ENCODE assay signal across 8 cellular contexts in the genomic region with DNA sequence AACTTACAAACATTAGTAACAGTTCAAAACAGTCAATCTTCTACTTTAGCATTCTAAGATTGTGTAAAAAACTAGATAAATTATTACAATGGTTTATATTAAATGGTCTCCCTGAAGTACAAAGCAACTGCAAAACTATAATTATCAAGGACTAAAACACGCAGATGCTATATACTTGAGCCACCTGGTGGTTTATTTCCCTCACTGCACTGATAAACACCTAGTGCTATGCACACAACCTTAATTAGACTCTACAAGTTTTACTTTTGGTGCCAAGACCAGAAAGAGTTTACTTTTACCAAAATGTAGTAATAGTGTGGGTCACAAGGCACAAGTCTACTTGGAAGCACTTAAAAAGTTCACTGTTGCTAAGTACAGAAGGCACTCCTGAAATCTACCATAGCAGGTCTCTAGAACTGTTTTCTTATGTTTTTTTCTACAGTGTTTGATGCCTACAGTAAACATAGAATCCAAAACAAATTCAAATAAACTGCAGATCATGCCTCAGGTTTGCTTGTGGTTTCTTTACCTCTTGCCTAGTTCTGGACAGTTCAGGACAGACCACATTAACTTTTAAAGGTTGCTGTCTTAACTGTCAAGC. TPM values are rescaled to one million over a fixed set of nuclear protein-coding genes. Genes with fewer than 3 reads are reported as not detected.
DNase-seq lines count a peak whose midpoint lies in the region; ATAC-seq, FAIRE-seq and TF ChIP-seq lines count a peak whose summit lies in the region.

No MANE protein-coding gene starts in this region.

- H3K4me3 Mint-ChIP-seq in activated naive CD4-positive, alpha-beta T cell treated with anti-CD3 and anti-CD28 coated beads for 36 hours: no peak overlapping the region

- H3K27ac ChIP-seq in OCI-LY3 (ENCODE audit: low read length) (no peak overlapping the region), breast epithelium (no peak overlapping the region), kidney (ENCODE audit: low read depth in 2 of 2, low read length in 2 of 2) (no peak overlapping the region), thyroid gland (no peak overlapping the region)

- FAIRE-seq in kidney (lab: Jason Lieb, UNC): peak; percentile 70

- H3K9me3 ChIP-seq in OCI-LY3 (ENCODE audit: insufficient read depth, low read length): no peaks in the 10 kb centered on the region
- H3K9me3 ChIP-seq in breast epithelium: no peaks in the 10 kb centered on the region
- no peaks in the 10 kb centered on the region for H3K9me3 ChIP-seq in kidney (ENCODE audit: control insufficient read depth in 1 of 2, low read length in 2 of 2)
- H3K9me3 ChIP-seq in thyroid gland: no peaks in the 10 kb centered on the region

- H3K27ac Mint-ChIP-seq in activated naive CD4-positive, alpha-beta T cell treated with anti-CD3 and anti-CD28 coated beads for 36 hours: no peak overlapping the region

- H3K79me2 ChIP-seq in OCI-LY3 (ENCODE audit: low read length): no peaks in the 10 kb centered on the region

- peak; percentile 56 for DNase-seq in activated naive CD4-positive, alpha-beta T cell treated with anti-CD3 and anti-CD28 coated beads for 36 hours
- DNase-seq in activated naive CD4-positive, alpha-beta T cell (lab: John Stamatoyannopoulos, UW): no peak
- DNase-seq in HUDEP-2 (lab: John Stamatoyannopoulos, UW; ENCODE audit: unreplicated experiment in 76 of 76): peak in 44 of 76 experiments; percentile 11 to 72 (median 44)
- DNase-seq in breast epithelium (ENCODE audit: low spot score in 2 of 2): no peak
- DNase-seq in kidney: no peak
- DNase-seq in thyroid gland: peak; percentile 25 to 26

- H3K4me1 ChIP-seq in OCI-LY3 (ENCODE audit: low read length): no peaks in the 10 kb centered on the region
- no peaks in the 10 kb centered on the region for H3K4me1 ChIP-seq in breast epithelium
- no peaks in the 10 kb centered on the region for H3K4me1 ChIP-seq in kidney (ENCODE audit: control insufficient read depth in 1 of 2, insufficient read depth in 1 of 2, low read depth in 1 of 2, low read length in 2 of 2)
- H3K4me1 ChIP-seq in thyroid gland: peaks cover 6 to 14% of the 10 kb centered on the region in 2 donors

- H3K4me1 Mint-ChIP-seq in activated naive CD4-positive, alpha-beta T cell treated with anti-CD3 and anti-CD28 coated beads for 36 hours (ENCODE audit: low read depth): no peaks in the 10 kb centered on the region

- WGBS in thyroid gland, 2 donors: 2 to 13% methylated on average over 1 of the region's 1 CpG

- H3K9ac ChIP-seq in OCI-LY3 (ENCODE audit: low read length) (no peak overlapping the region), kidney (ENCODE audit: low read length in 2 of 2) (no peak overlapping the region)

- H3K4me3 ChIP-seq in OCI-LY3 (ENCODE audit: low read length): no peak overlapping the region
- H3K4me3 ChIP-seq in breast epithelium: no peak overlapping the region
- no peak overlapping the region for H3K4me3 ChIP-seq in kidney (ENCODE audit: low read length in 2 of 2)
- H3K4me3 ChIP-seq in thyroid gland (replicated peaks in 1 of 3): no peak overlapping the region

- H3K9me3 Mint-ChIP-seq in activated naive CD4-positive, alpha-beta T cell treated with anti-CD3 and anti-CD28 coated beads for 36 hours: peaks cover 1% of the 10 kb centered on the region

- CTCF ChIA-PET in activated naive CD4-positive, alpha-beta T cell treated with anti-CD3 and anti-CD28 coated beads for 36 hours (lab: Charles Lee): interaction anchor here (0.9 to 1.5 kb wide), 2 partner anchors 38 to 92 kb away, joined by 3 to 7 read pairs; no protein-coding TSS in a partner anchor

- TF ChIP-seq POLR2A in breast epithelium (IDR thresholded peaks at IDR 0.05) (no peak), thyroid gland (IDR thresholded peaks at IDR 0.05) (no peak)

- H4K20me1 ChIP-seq in OCI-LY3 (ENCODE audit: insufficient read depth, low read length): no peaks in the 10 kb centered on the region

- H3K36me3 ChIP-seq in OCI-LY3 (replicated peaks; ENCODE audit: low read depth, low read length) (no peaks in the 10 kb centered on the region), breast epithelium (no peaks in the 10 kb centered on the region), kidney (ENCODE audit: control insufficient read depth in 1 of 2, insufficient read depth in 2 of 2, low read length in 2 of 2) (no peaks in the 10 kb centered on the region), thyroid gland (no peaks in the 10 kb centered on the region)

- H3K27me3 ChIP-seq in OCI-LY3 (ENCODE audit: low read depth, low read length) (no peaks in the 10 kb centered on the region), breast epithelium (no peaks in the 10 kb centered on the region), thyroid gland (no peaks in the 10 kb centered on the region)

- intact Hi-C loops in activated naive CD4-positive, alpha-beta T cell treated with anti-CD3 and anti-CD28 coated beads for 36 hours (cut with micrococcal nuclease): loop anchor here (1.0 to 2.0 kb wide), 2 partner anchors 592 to 599 kb away; no protein-coding TSS in a partner anchor
- intact Hi-C loops in breast epithelium (cut with DNase I; ENCODE audit: low total_unique reads): no loop called here
- intact Hi-C loops in kidney (cut with DNase I): loop anchor here (10.0 kb wide), 1 partner anchor 601 kb away; no protein-coding TSS in a partner anchor
- intact Hi-C loops in thyroid gland (cut with DNase I): no loop called here

- no peaks in the 10 kb centered on the region for H3K27me3 Mint-ChIP-seq in activated naive CD4-positive, alpha-beta T cell treated with anti-CD3 and anti-CD28 coated beads for 36 hours (ENCODE audit: low read depth)

- peaks cover 5% of the 10 kb centered on the region for H3K36me3 Mint-ChIP-seq in activated naive CD4-positive, alpha-beta T cell treated with anti-CD3 and anti-CD28 coated beads for 36 hours (ENCODE audit: low read depth)

- H3K4me2 ChIP-seq in OCI-LY3 (ENCODE audit: low read length): no peak overlapping the region

- H2AFZ ChIP-seq in OCI-LY3 (ENCODE audit: low read depth, low read length): no peak overlapping the region

- TF ChIP-seq CTCF in OCI-LY3 (IDR thresholded peaks at IDR 0.05; ENCODE audit: low read depth, low read length) (peak; percentile 66), breast epithelium (IDR thresholded peaks at IDR 0.05) (peak; percentile 65 to 82 (median 74)), kidney (IDR thresholded peaks at IDR 0.05; ENCODE audit: borderline replicate concordance, extremely low read depth, insufficient read depth) (peak; percentile 70), thyroid gland (IDR thresholded peaks at IDR 0.05) (peak; percentile 61 to 84 (median 81))

- no peak for ATAC-seq in GM18517 (IDR thresholded peaks at IDR 0.05; ENCODE audit: unreplicated experiment)

RNA-seq across cellular contexts. Expression of gene GMDS, which starts 49.2 kb away (rescaled TPM):
- total RNA-seq in activated naive CD4-positive, alpha-beta T cell treated with anti-CD3 and anti-CD28 coated beads for 36 hours: 10 to 100 TPM; 38.4 to 41.3 TPM
- total RNA-seq in breast epithelium (10 to 100 TPM in 2 of 3 donors, 1 to 10 TPM in 1; 7.5 to 29.2 (median 17.0) TPM), kidney (63.7 TPM), thyroid gland (10 to 100 TPM in 3 of 4 donors, 1 to 10 TPM in 1; 9.5 to 32.8 (median 22.4) TPM)
- 49.6 TPM for polyA plus RNA-seq in kidney (ENCODE audit: insufficient read depth, low read depth, low replicate concordance)

Comparison
In these comparisons a context has a peak if more than half of its experiments do, and no peak if none do; other contexts are left out.
1. DNase-seq: peak in activated naive CD4-positive, alpha-beta T cell treated with anti-CD3 and anti-CD28 coated beads for 36 hours (single experiment), HUDEP-2 (44 of 76) and thyroid gland (2 of 2); none in activated naive CD4-positive, alpha-beta T cell (0 of 4), breast epithelium (0 of 2) and kidney (single experiment).
2. intact Hi-C loops: an anchor here in activated naive CD4-positive, alpha-beta T cell treated with anti-CD3 and anti-CD28 coated beads for 36 hours (1.0 to 2.0 kb wide) and kidney (10.0 kb wide); none called in breast epithelium and thyroid gland.
3. Peak in every context shown above with its lines, with median percentiles within 50 percentile points of each other: CTCF ChIP-seq.